ENCODE assay signal across 8 cellular contexts in the genomic region with DNA sequence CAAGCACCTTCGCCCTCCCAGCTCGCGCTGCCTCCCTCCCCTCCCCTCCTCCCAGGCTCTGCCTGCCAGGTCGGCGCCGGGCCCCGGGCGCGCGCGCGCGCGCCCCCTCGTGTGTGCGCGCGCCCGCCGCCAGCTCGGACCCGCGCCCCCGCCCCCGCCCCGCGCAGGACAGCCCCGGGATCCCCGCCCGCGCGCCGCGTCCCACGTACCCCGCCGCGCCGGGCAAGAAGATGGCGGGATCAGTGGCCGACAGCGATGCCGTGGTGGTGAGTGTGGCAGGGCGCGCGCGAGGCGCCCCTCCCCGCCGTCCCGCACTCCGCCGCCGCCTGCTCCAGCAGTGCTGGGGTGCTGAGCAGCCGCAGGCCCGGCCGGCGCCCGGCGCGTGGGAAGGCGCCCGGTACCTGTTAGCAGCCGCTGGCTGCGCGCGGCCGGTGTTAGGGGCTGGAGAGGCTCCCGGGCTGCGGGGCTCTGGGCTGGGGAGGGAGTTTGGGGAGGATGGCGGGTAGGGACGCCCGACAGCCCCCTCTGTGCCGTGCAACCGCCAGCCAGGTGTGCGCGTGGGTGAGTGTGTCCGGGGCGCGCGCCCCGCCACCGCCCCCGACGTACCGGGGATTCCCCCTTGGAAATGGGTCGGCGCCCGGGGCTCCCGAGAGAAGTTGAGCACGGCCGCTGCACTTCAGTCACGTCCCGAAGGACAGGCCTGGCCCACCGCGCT.
DNase-seq lines count a peak whose midpoint lies in the region; ATAC-seq lines count a peak whose summit lies in the region.

No MANE protein-coding gene starts in this region.

- peak; percentile 63 for ATAC-seq in HG02678 (IDR thresholded peaks at IDR 0.05; ENCODE audit: unreplicated experiment)

- DNase-seq in NCI-H345 (lab: John Stamatoyannopoulos, UW) (peak; percentile 59), NCI-H345 treated with DMSO at 0.1 percent for 48 hours (lab: John Stamatoyannopoulos, UW; ENCODE audit: unreplicated experiment) (no peak), NCI-H2227 (lab: John Stamatoyannopoulos, UW; ENCODE audit: unreplicated experiment) (peak; percentile 77), activated T-cell treated with anti-CD3 and anti-CD28 coated beads for 24 hours (ENCODE audit: low read depth) (peak; percentile 18), epidermal melanocyte (ENCODE audit: insufficient read length, low spot score) (peak; percentile 55), midbrain (lab: John Stamatoyannopoulos, UW) (peak; percentile 55)
- peak; percentile 10 to 16 for DNase-seq in stimulated activated CD8-positive, alpha-beta memory T cell treated with anti-CD3 and anti-CD28 coated beads, Interleukin-7, amount 100 ng/mL, for 48 hours (ENCODE audit: extremely low read depth in 1 of 2, low read depth in 1 of 2)
